ENCODE assay signal across 1 cellular context in genomic region chr6:41884957-41885356, GRCh38.
TF ChIP-seq lines count a peak whose summit lies in the region.

No MANE protein-coding gene starts in this region.

TF ChIP-seq in WTC11, 78 proteins besides CTCF, POLR2A, EP300 and RAD21 (continued from another document):
- no peak for TF ChIP-seq HMGXB4 (CRISPR knock-in tag; IDR thresholded peaks at IDR 0.05)
- no peak for TF ChIP-seq ZNF121 (CRISPR knock-in tag; IDR thresholded peaks at IDR 0.05)
- TF ChIP-seq AFF4 (CRISPR knock-in tag; IDR thresholded peaks at IDR 0.05; ENCODE audit: borderline replicate concordance), result no peak
- no peak for TF ChIP-seq ZNF416 (CRISPR knock-in tag; IDR thresholded peaks at IDR 0.05)
TF ChIP-seq in WTC11: peak in this region for 0.
